ENCODE assay signal across 10 cellular contexts in the genomic region with DNA sequence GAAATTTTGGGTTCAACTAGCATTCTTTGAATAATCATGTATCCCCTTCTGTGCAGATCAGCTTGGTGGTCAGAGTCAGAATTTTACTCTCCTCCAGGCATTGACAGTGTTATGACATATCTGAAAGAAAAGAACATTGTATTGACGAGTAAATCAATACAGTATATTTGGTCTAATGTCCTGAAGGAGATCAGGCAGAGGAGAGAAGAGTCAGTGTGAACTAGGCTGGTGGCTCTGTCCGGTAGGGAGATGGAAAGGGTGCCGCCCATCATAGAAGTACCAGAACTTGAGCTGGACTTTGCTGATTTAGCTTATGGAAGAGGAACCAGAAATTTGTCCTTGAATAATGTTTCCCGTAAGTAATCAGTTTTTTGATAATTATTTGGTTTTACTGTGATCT. TPM values are rescaled to one million over a fixed set of nuclear protein-coding genes. Genes with fewer than 3 reads are reported as not detected.
A peak's percentile ranks its signal among the peaks of the same experiment; 100 is the strongest.
DNase-seq lines count a peak whose midpoint lies in the region; ATAC-seq, FAIRE-seq and TF ChIP-seq lines count a peak whose summit lies in the region.
"Had no signal": no experiment of that assay in that cellular context is flagged by ENCODE, and none has a peak within 500 bp of the region (broad histone marks: within the 10 kb centered on the region; RNA-seq: fewer than 3 reads in every experiment).

A gene (plus strand): TSS at position 301 of the 400 bp plus-strand sequence. CDS start 555 bp downstream, outside the sequence.

- peaks cover 0 to 2% of the 10 kb centered on the region in 2 donors for H3K27me3 Mint-ChIP-seq in natural killer cell treated with Interleukin-12 subunit alpha and Interleukin-12 subunit beta and Interleukin-15 and Interleukin-18, amount 100 ng/mL, for 72 hours

- TF ChIP-seq RAD21 in H1 (IDR thresholded peaks at IDR 0.05 in 1 of 2, conservative IDR thresholded peaks at IDR 0.05 in 1 of 2; ENCODE audit: low read depth in 2 of 2, low read length in 2 of 2), result no peak

- H3K23ac ChIP-seq in H1 (ENCODE audit: insufficient read length), result no peak within 1 kb of the TSS

- H3K9me3 ChIP-seq in Karpas-422 (ENCODE audit: low read length) (no peaks in the 10 kb centered on the region), H1 (ENCODE audit: insufficient read depth in 2 of 2, low read depth in 1 of 2, low read length in 1 of 2) (no peaks in the 10 kb centered on the region)

- DNase-seq in AG10803 (ENCODE audit: low read depth), result no peak
- no peak for DNase-seq in Karpas-422
- DNase-seq in H1 (ENCODE audit: low read depth in 1 of 2, low spot score in 2 of 2), result no peak
- no peak for DNase-seq in natural killer cell treated with Interleukin-12 subunit alpha and Interleukin-12 subunit beta and Interleukin-15 and Interleukin-18, amount 100 ng/mL, for 72 hours (ENCODE audit: low spot score)
- no peak for DNase-seq in hypothalamus (lab: John Stamatoyannopoulos, UW)
- DNase-seq: NCI-H524 treated with DMSO at 0.1 percent for 48 hours; stimulated activated CD4-positive, alpha-beta T cell treated with anti-CD3 and anti-CD28 coated beads, Interleukin-4, amount 100 ng/mL, for 4 hours had no signal

- CTCF ChIA-PET in H1 (lab: Charles Lee; ENCODE audit: partially characterized antibody), result interaction anchor here (1.0 to 1.4 kb wide), 3 partner anchors 16 to 193 kb away, joined by 4 to 6 read pairs (median 5); no protein-coding TSS in a partner anchor

- no peaks in the 10 kb centered on the region for H3K9me3 Mint-ChIP-seq in natural killer cell treated with Interleukin-12 subunit alpha and Interleukin-12 subunit beta and Interleukin-15 and Interleukin-18, amount 100 ng/mL, for 72 hours

- peak within 1 kb of the TSS; percentile 83 for H3K4me3 Mint-ChIP-seq in natural killer cell treated with Interleukin-12 subunit alpha and Interleukin-12 subunit beta and Interleukin-15 and Interleukin-18, amount 100 ng/mL, for 72 hours

- H2AFZ ChIP-seq in Karpas-422 (ENCODE audit: low read length) (no peak within 1 kb of the TSS), H1 (ENCODE audit: low read length) (peak within 1 kb of the TSS; percentile 61; the same call in 1 of the 2 replicates)

- no peak for TF ChIP-seq EP300 in H1 (IDR thresholded peaks at IDR 0.05; ENCODE audit: borderline replicate concordance in 1 of 2, low read depth in 2 of 2, low read length in 2 of 2)

- peaks cover 8% of the 10 kb centered on the region for H3K36me3 Mint-ChIP-seq in natural killer cell treated with Interleukin-12 subunit alpha and Interleukin-12 subunit beta and Interleukin-15 and Interleukin-18, amount 100 ng/mL, for 72 hours

- no peak within 1 kb of the TSS for H2BK15ac ChIP-seq in H1 (ENCODE audit: low read length)

- H3K14ac ChIP-seq in H1 (ENCODE audit: insufficient read length), result no peak within 1 kb of the TSS

- no peak within 1 kb of the TSS for H3K56ac ChIP-seq in H1 (replicated peaks; ENCODE audit: insufficient read length, low read depth, low read length)

- 71% methylated on average over 4 of the region's 4 CpGs; no CpG with 5 or more reads in 1 of the 2 experiments for WGBS in H1 (ENCODE audit: extremely low coverage in 1 of 2, insufficient coverage in 1 of 2, insufficient read length in 1 of 2, insufficient replicate concordance in 2 of 2, low coverage in 1 of 2, low lambda C conversion rate in 2 of 2, missing lambda C conversion rate in 1 of 2), 2 experiments

- ATAC-seq in natural killer cell treated with Interleukin-12 subunit alpha and Interleukin-12 subunit beta and Interleukin-15 and Interleukin-18, amount 100 ng/mL, for 72 hours, result no peak
- ATAC-seq in GM18519 (IDR thresholded peaks at IDR 0.05; ENCODE audit: low FRiP score, unreplicated experiment), result no peak
- no peak for ATAC-seq in HG03196 (IDR thresholded peaks at IDR 0.05; ENCODE audit: unreplicated experiment)
- ATAC-seq in HG03442 (IDR thresholded peaks at IDR 0.05; ENCODE audit: unreplicated experiment), result no peak

- H3K9me2 ChIP-seq in Karpas-422 (replicated peaks; ENCODE audit: insufficient read depth, low read length), result no peaks in the 10 kb centered on the region

- H4K20me1 ChIP-seq in Karpas-422 (ENCODE audit: insufficient read depth, low read depth, low read length), result no peaks in the 10 kb centered on the region
- no peaks in the 10 kb centered on the region for H4K20me1 ChIP-seq in H1 (replicated peaks in 1 of 2; ENCODE audit: control insufficient read depth in 1 of 2, insufficient read depth in 2 of 2, low read length in 2 of 2)

- H3K18ac ChIP-seq in H1 (ENCODE audit: extremely low read depth, low read length), result peak within 1 kb of the TSS; percentile 81

- no peak within 1 kb of the TSS; the same call in 1 of the 2 replicates for H2BK5ac ChIP-seq in H1 (ENCODE audit: low read depth, low read length)

- peak within 1 kb of the TSS; percentile 75; the same call in 1 of the 2 replicates for H4K8ac ChIP-seq in H1 (ENCODE audit: extremely low read depth, insufficient read depth, low read length)

- H3K4me1 ChIP-seq in Karpas-422 (ENCODE audit: low read length), result no peaks in the 10 kb centered on the region
- H3K4me1 ChIP-seq in H1 (replicated peaks in 1 of 4; ENCODE audit: control insufficient read depth in 3 of 4, insufficient read depth in 4 of 4, low read length in 3 of 4), result peaks cover 3 to 4% (median 3%) of the 10 kb centered on the region in 4 experiments

- H3K4me2 ChIP-seq in Karpas-422 (ENCODE audit: low read depth, low read length, poor library complexity, severe bottlenecking), result peak within 1 kb of the TSS; percentile 30
- peak within 1 kb of the TSS; percentile 57 to 87 for H3K4me2 ChIP-seq in H1 (ENCODE audit: insufficient read depth in 1 of 2, low read depth in 2 of 2, low read length in 2 of 2)

- H4K5ac ChIP-seq in H1 (ENCODE audit: insufficient read length, low read depth, low read length), result no peak within 1 kb of the TSS

- H3K79me1 ChIP-seq in H1 (ENCODE audit: low read depth, low read length), result no peaks in the 10 kb centered on the region

- no peak within 1 kb of the TSS for H2AK5ac ChIP-seq in H1 (ENCODE audit: low read depth, low read length)

- H2BK20ac ChIP-seq in H1 (ENCODE audit: low read length), result no peak within 1 kb of the TSS

- H4K91ac ChIP-seq in H1 (replicated peaks; ENCODE audit: insufficient read length, low read length), result peak within 1 kb of the TSS; percentile 53

- no peaks in the 10 kb centered on the region for H3K36me3 ChIP-seq in Karpas-422 (ENCODE audit: insufficient read depth, low read length)
- H3K36me3 ChIP-seq in H1 (ENCODE audit: control insufficient read depth in 2 of 4, insufficient read depth in 4 of 4, low read length in 3 of 4), result no peaks in the 10 kb centered on the region

- peak within 1 kb of the TSS; percentile 80 to 87 for H3K27ac Mint-ChIP-seq in natural killer cell treated with Interleukin-12 subunit alpha and Interleukin-12 subunit beta and Interleukin-15 and Interleukin-18, amount 100 ng/mL, for 72 hours

- FAIRE-seq in H1 (lab: Jason Lieb, UNC), result no peak

- TF ChIP-seq POLR2A in H1 (IDR thresholded peaks at IDR 0.05; ENCODE audit: control extremely low read depth in 1 of 2, low read depth in 2 of 2, low read length in 2 of 2), result no peak

- peak within 1 kb of the TSS; percentile 51 for H3K4me3 ChIP-seq in AG10803 (ENCODE audit: low read length)
- peak within 1 kb of the TSS; percentile 19; the same call in 1 of the 2 replicates for H3K4me3 ChIP-seq in Karpas-422 (ENCODE audit: low read length)
- peak within 1 kb of the TSS; percentile 23 to 57 (median 43) for H3K4me3 ChIP-seq in H1 (ENCODE audit: extremely low read depth in 1 of 4, insufficient read depth in 2 of 4, low read depth in 3 of 4, low read length in 4 of 4)

- no peak within 1 kb of the TSS for H3K9ac ChIP-seq in Karpas-422 (ENCODE audit: low read length)
- H3K9ac ChIP-seq in H1 (replicated peaks in 1 of 4; ENCODE audit: extremely low read depth in 1 of 4, low read depth in 3 of 4, low read length in 3 of 4), result peak within 1 kb of the TSS; percentile 2 to 56 (median 54); a peak in 5 of 7 replicates

- no peak within 1 kb of the TSS for H3K4ac ChIP-seq in H1 (replicated peaks; ENCODE audit: insufficient read length, low read depth, low read length)

- H3K4me1 Mint-ChIP-seq in natural killer cell treated with Interleukin-12 subunit alpha and Interleukin-12 subunit beta and Interleukin-15 and Interleukin-18, amount 100 ng/mL, for 72 hours (ENCODE audit: low read depth in 2 of 2), result peaks cover 54 to 56% of the 10 kb centered on the region in 2 donors

- H3K27ac ChIP-seq in Karpas-422 (ENCODE audit: low read length) (no peak within 1 kb of the TSS), H1 (ENCODE audit: low read depth, low read length) (no peak within 1 kb of the TSS)

- H2BK120ac ChIP-seq in H1 (replicated peaks; ENCODE audit: low read depth, low read length), result no peak within 1 kb of the TSS

- H2BK12ac ChIP-seq in H1 (ENCODE audit: low read depth, low read length), result peak within 1 kb of the TSS; percentile 89; the same call in 1 of the 2 replicates

- POLR2A ChIA-PET in H1 (lab: Charles Lee; ENCODE audit: partially characterized antibody), result interaction anchor here (1.3 kb wide), 1 partner anchor 109 kb away, joined by 3 read pairs; no protein-coding TSS in a partner anchor

- H3K27me3 ChIP-seq in Karpas-422 (ENCODE audit: low read length) (no peaks in the 10 kb centered on the region), H1 (replicated peaks in 1 of 4; ENCODE audit: control insufficient read depth in 3 of 4, extremely low read depth in 1 of 4, insufficient read depth in 3 of 4, low read length in 3 of 4) (peaks cover 8 to 33% (median 25%) of the 10 kb centered on the region in 4 experiments)

- H3K23me2 ChIP-seq in H1 (ENCODE audit: low read depth, low read length), result peaks cover 4% of the 10 kb centered on the region; the same call in 1 of the 2 replicates

- TF ChIP-seq CTCF in AG10803 (conservative IDR thresholded peaks at IDR 0.05; ENCODE audit: low read length) (no peak), H1 (IDR thresholded peaks at IDR 0.05; ENCODE audit: control extremely low read depth in 1 of 3, insufficient read depth in 1 of 3, low read depth in 1 of 3, low read length in 3 of 3) (no peak)

- H3K79me2 ChIP-seq in Karpas-422 (ENCODE audit: low read length) (no peaks in the 10 kb centered on the region), H1 (ENCODE audit: control insufficient read depth in 1 of 2, insufficient read depth in 2 of 2, low read length in 2 of 2) (no peaks in the 10 kb centered on the region)

RNA-seq across cellular contexts. Expression of the gene that starts here (rescaled TPM):
- 0.25 TPM in 1 of 2 replicates, not detected in the other for total RNA-seq in Karpas-422 (2014; rRNA removed; shearing (Covaris generic); ENCODE audit: low replicate concordance)
- 0.93 and 1.1 TPM in 2 replicates for total RNA-seq in H1 (2021; fragmentation: NEBNext Ultra II Directional; extraction: Animal tissue kit (Norgen Biotek cat#: 25700))
- 1.8 and 2.0 TPM in 2 replicates for polyA plus RNA-seq in H1 (2011; rRNA removed)
- 1.2 TPM for polyA plus RNA-seq in H1 (2011; cell fraction: cytosol; rRNA removed)
- 0.43 TPM for polyA plus RNA-seq in H1 (2011; cell fraction: nucleus; rRNA removed)
- polyA plus RNA-seq in H1 (2012, experiment 1 of 2), result 0.49 to 2.2 TPM (median 1.9 TPM) in 4 replicates
- 1.3 TPM for polyA plus RNA-seq in H1 (2012, experiment 2 of 2)
- polyA plus RNA-seq in H1 (2013, experiment 1 of 2), result 2.9 TPM
- polyA plus RNA-seq in H1 (2013, experiment 2 of 2), result 2.9 TPM
- 0.15 and 0.28 TPM in 2 replicates for polyA minus RNA-seq in H1 (2011; rRNA and poly(A)+ RNA removed)
- polyA minus RNA-seq in H1 (2011; cell fraction: cytosol; rRNA and poly(A)+ RNA removed), result not detected
- polyA minus RNA-seq in H1 (2011; cell fraction: nucleus; rRNA and poly(A)+ RNA removed), result 0.70 TPM
- total RNA-seq in natural killer cell treated with Interleukin-12 subunit alpha and Interleukin-12 subunit beta and Interleukin-15 and Interleukin-18, amount 100 ng/mL, for 72 hours, result 1 to 10 TPM; 8.0 to 9.6 TPM
